Comparison of ENCODE assay signal across 9 cellular contexts in genomic region chr2:11156396-11157075, GRCh38. TPM values are rescaled to one million over a fixed set of nuclear protein-coding genes. Genes with fewer than 3 reads are reported as not detected.
A peak's percentile ranks its signal among the peaks of the same experiment; 100 is the strongest.
DNase-seq lines count a peak whose midpoint lies in the region; ATAC-seq and TF ChIP-seq lines count a peak whose summit lies in the region.
"Had no signal": no experiment of that assay in that cellular context is flagged by ENCODE, and none has a peak within 500 bp of the region (broad histone marks: within the 10 kb centered on the region; RNA-seq: fewer than 3 reads in every experiment).

No MANE protein-coding gene starts in this region.

- intact Hi-C loops in posterior vena cava (cut with DNase I): no loop called here

- no peak overlapping the region for H2AFZ ChIP-seq in OCI-LY3 (ENCODE audit: low read depth, low read length)

- H3K4me2 ChIP-seq in OCI-LY3 (ENCODE audit: low read length): peak overlapping the region; percentile 86

- H3K27me3 ChIP-seq in OCI-LY3 (ENCODE audit: low read depth, low read length) (peaks cover 15% of the 10 kb centered on the region), gastroesophageal sphincter (no peaks in the 10 kb centered on the region), foreskin keratinocyte (no peaks in the 10 kb centered on the region)

- DNase-seq in GM13977 (ENCODE audit: low spot score): peak; percentile 15
- no peak for DNase-seq in effector memory CD8-positive, alpha-beta T cell
- peak; percentile 78 for DNase-seq in posterior vena cava (ENCODE audit: low spot score)
- DNase-seq in DMS 273 (lab: John Stamatoyannopoulos, UW; ENCODE audit: unreplicated experiment): no peak
- DNase-seq in foreskin keratinocyte: no peak
- DNase-seq: NCI-H524 had no signal

- H3K9me3 Mint-ChIP-seq in effector memory CD8-positive, alpha-beta T cell: no peaks in the 10 kb centered on the region

- WGBS in gastroesophageal sphincter (ENCODE audit: low coverage in 1 of 2), 2 donors: 85 to 89% methylated on average over 3 to 8 of the region's 13 CpGs

- peaks cover 31 to 34% of the 10 kb centered on the region in 2 donors for H3K4me1 Mint-ChIP-seq in effector memory CD8-positive, alpha-beta T cell (ENCODE audit: low read depth in 2 of 2)

- TF ChIP-seq CTCF in GM13977 (IDR thresholded peaks at IDR 0.05; ENCODE audit: extremely low read depth, insufficient read depth, missing control alignments): no peak
- TF ChIP-seq CTCF in OCI-LY3 (IDR thresholded peaks at IDR 0.05; ENCODE audit: low read depth, low read length): no peak
- no peak for TF ChIP-seq CTCF in gastroesophageal sphincter (IDR thresholded peaks at IDR 0.05)
- no peak for TF ChIP-seq CTCF in foreskin keratinocyte (conservative IDR thresholded peaks at IDR 0.05)

- H3K9me3 ChIP-seq in OCI-LY3 (ENCODE audit: insufficient read depth, low read length) (no peaks in the 10 kb centered on the region), gastroesophageal sphincter (no peaks in the 10 kb centered on the region)

- peaks cover 10% of the 10 kb centered on the region for H3K36me3 Mint-ChIP-seq in effector memory CD8-positive, alpha-beta T cell (ENCODE audit: insufficient read depth)

- no peaks in the 10 kb centered on the region for H3K27me3 Mint-ChIP-seq in effector memory CD8-positive, alpha-beta T cell

- peaks cover 24% of the 10 kb centered on the region for H3K4me1 ChIP-seq in OCI-LY3 (ENCODE audit: low read length)
- H3K4me1 ChIP-seq in gastroesophageal sphincter: peaks cover 0 to 31% (median 5%) of the 10 kb centered on the region in 3 donors
- no peaks in the 10 kb centered on the region for H3K4me1 ChIP-seq in foreskin keratinocyte

- H3K27ac ChIP-seq in OCI-LY3 (ENCODE audit: low read length) (no peak overlapping the region), gastroesophageal sphincter (no peak overlapping the region), foreskin keratinocyte (no peak overlapping the region)

- TF ChIP-seq EP300 in gastroesophageal sphincter (IDR thresholded peaks at IDR 0.05): no peak

- in situ Hi-C loops in GM13977 (cut with MboI; ENCODE audit: low pct_unique_long_range_greater_than_20kb, low sequenced_read_pairs, unreplicated experiment): no loop called here

- no peak for TF ChIP-seq POLR2A in gastroesophageal sphincter (IDR thresholded peaks at IDR 0.05)

- H3K9ac ChIP-seq in OCI-LY3 (ENCODE audit: low read length): no peak overlapping the region; the same call in 1 of the 2 replicates

- no peaks in the 10 kb centered on the region for H4K20me1 ChIP-seq in OCI-LY3 (ENCODE audit: insufficient read depth, low read length)

- no peak for ATAC-seq in effector memory CD8-positive, alpha-beta T cell (replicated peaks)
- ATAC-seq in HG02610 (IDR thresholded peaks at IDR 0.05; ENCODE audit: unreplicated experiment) (no peak), gastroesophageal sphincter (no peak), foreskin keratinocyte (no peak)

- H3K79me2 ChIP-seq in OCI-LY3 (ENCODE audit: low read length): no peaks in the 10 kb centered on the region

- peak overlapping the region in 1 of 2 donors; percentile 41 for H3K27ac Mint-ChIP-seq in effector memory CD8-positive, alpha-beta T cell

- peak overlapping the region; percentile 78 to 88 for H3K4me3 Mint-ChIP-seq in effector memory CD8-positive, alpha-beta T cell

- H3K4me3 ChIP-seq in OCI-LY3 (ENCODE audit: low read length) (peak overlapping the region; percentile 91), gastroesophageal sphincter (peak overlapping the region in 1 of 2 donors; percentile 85)

- H3K36me3 ChIP-seq in OCI-LY3 (replicated peaks; ENCODE audit: low read depth, low read length) (no peaks in the 10 kb centered on the region), gastroesophageal sphincter (peaks cover 0 to 18% of the 10 kb centered on the region in 2 donors)

RNA-seq across cellular contexts. Expression of gene SLC66A3, which starts 1.3 kb away (rescaled TPM):
- total RNA-seq in posterior vena cava: 10 to 100 TPM; 20.3 to 36.9 TPM
- 10 to 100 TPM; 28.1 to 49.8 (median 41.5) TPM for total RNA-seq in gastroesophageal sphincter
- total RNA-seq in foreskin keratinocyte: 10.4 and 15.6 TPM in 2 replicates
- polyA plus RNA-seq in foreskin keratinocyte: 8.8 and 11.0 TPM in 2 replicates

Comparison
In these comparisons a context has a peak if more than half of its experiments do, and no peak if none do; other contexts are left out.
1. DNase-seq: peak in GM13977 (single experiment) and posterior vena cava (single experiment); none in effector memory CD8-positive, alpha-beta T cell (0 of 3), DMS 273 (single experiment) and foreskin keratinocyte (0 of 2).